ENCODE assay signal across 1 cellular context in the genomic region with DNA sequence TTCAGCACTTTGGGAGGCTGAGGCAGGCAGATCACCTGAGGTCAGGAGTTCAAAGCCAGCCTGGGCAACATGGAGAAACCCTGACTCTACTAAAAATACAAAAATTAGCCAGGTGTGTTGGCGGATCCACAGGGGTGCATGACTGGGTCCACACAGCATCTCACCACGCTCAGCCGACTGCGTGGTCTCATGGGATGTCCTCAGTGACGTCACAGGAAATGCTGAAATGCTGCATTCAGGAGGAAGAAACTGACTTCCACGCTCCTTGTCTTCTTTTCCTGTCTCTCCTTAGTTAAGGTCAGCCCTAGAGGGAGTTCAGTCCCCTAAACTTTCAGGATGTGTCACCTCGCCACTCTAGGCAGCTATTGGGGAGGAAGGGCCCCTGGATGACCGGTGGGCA.
A peak's percentile ranks its signal among the peaks of the same experiment; 100 is the strongest.
TF ChIP-seq lines count a peak whose summit lies in the region.

No MANE protein-coding gene starts in this region.

TF ChIP-seq in K562, 482 proteins besides CTCF, POLR2A, EP300 and RAD21 (continued from another document and continues in another):
- TF ChIP-seq, protein P1, sequence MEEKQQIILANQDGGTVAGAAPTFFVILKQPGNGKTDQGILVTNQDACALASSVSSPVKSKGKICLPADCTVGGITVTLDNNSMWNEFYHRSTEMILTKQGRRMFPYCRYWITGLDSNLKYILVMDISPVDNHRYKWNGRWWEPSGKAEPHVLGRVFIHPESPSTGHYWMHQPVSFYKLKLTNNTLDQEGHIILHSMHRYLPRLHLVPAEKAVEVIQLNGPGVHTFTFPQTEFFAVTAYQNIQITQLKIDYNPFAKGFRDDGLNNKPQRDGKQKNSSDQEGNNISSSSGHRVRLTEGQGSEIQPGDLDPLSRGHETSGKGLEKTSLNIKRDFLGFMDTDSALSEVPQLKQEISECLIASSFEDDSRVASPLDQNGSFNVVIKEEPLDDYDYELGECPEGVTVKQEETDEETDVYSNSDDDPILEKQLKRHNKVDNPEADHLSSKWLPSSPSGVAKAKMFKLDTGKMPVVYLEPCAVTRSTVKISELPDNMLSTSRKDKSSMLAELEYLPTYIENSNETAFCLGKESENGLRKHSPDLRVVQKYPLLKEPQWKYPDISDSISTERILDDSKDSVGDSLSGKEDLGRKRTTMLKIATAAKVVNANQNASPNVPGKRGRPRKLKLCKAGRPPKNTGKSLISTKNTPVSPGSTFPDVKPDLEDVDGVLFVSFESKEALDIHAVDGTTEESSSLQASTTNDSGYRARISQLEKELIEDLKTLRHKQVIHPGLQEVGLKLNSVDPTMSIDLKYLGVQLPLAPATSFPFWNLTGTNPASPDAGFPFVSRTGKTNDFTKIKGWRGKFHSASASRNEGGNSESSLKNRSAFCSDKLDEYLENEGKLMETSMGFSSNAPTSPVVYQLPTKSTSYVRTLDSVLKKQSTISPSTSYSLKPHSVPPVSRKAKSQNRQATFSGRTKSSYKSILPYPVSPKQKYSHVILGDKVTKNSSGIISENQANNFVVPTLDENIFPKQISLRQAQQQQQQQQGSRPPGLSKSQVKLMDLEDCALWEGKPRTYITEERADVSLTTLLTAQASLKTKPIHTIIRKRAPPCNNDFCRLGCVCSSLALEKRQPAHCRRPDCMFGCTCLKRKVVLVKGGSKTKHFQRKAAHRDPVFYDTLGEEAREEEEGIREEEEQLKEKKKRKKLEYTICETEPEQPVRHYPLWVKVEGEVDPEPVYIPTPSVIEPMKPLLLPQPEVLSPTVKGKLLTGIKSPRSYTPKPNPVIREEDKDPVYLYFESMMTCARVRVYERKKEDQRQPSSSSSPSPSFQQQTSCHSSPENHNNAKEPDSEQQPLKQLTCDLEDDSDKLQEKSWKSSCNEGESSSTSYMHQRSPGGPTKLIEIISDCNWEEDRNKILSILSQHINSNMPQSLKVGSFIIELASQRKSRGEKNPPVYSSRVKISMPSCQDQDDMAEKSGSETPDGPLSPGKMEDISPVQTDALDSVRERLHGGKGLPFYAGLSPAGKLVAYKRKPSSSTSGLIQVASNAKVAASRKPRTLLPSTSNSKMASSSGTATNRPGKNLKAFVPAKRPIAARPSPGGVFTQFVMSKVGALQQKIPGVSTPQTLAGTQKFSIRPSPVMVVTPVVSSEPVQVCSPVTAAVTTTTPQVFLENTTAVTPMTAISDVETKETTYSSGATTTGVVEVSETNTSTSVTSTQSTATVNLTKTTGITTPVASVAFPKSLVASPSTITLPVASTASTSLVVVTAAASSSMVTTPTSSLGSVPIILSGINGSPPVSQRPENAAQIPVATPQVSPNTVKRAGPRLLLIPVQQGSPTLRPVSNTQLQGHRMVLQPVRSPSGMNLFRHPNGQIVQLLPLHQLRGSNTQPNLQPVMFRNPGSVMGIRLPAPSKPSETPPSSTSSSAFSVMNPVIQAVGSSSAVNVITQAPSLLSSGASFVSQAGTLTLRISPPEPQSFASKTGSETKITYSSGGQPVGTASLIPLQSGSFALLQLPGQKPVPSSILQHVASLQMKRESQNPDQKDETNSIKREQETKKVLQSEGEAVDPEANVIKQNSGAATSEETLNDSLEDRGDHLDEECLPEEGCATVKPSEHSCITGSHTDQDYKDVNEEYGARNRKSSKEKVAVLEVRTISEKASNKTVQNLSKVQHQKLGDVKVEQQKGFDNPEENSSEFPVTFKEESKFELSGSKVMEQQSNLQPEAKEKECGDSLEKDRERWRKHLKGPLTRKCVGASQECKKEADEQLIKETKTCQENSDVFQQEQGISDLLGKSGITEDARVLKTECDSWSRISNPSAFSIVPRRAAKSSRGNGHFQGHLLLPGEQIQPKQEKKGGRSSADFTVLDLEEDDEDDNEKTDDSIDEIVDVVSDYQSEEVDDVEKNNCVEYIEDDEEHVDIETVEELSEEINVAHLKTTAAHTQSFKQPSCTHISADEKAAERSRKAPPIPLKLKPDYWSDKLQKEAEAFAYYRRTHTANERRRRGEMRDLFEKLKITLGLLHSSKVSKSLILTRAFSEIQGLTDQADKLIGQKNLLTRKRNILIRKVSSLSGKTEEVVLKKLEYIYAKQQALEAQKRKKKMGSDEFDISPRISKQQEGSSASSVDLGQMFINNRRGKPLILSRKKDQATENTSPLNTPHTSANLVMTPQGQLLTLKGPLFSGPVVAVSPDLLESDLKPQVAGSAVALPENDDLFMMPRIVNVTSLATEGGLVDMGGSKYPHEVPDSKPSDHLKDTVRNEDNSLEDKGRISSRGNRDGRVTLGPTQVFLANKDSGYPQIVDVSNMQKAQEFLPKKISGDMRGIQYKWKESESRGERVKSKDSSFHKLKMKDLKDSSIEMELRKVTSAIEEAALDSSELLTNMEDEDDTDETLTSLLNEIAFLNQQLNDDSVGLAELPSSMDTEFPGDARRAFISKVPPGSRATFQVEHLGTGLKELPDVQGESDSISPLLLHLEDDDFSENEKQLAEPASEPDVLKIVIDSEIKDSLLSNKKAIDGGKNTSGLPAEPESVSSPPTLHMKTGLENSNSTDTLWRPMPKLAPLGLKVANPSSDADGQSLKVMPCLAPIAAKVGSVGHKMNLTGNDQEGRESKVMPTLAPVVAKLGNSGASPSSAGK (IDR thresholded peaks at IDR 0.05), result 0 out of 2 replicates have a peak, but pooled peaks have one; percentile 20
- TF ChIP-seq CHD7 (IDR thresholded peaks at IDR 0.05; ENCODE audit: low read depth, low read length) (no peak), ZNF280B (CRISPR knock-in tag; IDR thresholded peaks at IDR 0.05) (no peak), LCOR (CRISPR knock-in tag; IDR thresholded peaks at IDR 0.05) (no peak)
- TF ChIP-seq, protein P2, sequence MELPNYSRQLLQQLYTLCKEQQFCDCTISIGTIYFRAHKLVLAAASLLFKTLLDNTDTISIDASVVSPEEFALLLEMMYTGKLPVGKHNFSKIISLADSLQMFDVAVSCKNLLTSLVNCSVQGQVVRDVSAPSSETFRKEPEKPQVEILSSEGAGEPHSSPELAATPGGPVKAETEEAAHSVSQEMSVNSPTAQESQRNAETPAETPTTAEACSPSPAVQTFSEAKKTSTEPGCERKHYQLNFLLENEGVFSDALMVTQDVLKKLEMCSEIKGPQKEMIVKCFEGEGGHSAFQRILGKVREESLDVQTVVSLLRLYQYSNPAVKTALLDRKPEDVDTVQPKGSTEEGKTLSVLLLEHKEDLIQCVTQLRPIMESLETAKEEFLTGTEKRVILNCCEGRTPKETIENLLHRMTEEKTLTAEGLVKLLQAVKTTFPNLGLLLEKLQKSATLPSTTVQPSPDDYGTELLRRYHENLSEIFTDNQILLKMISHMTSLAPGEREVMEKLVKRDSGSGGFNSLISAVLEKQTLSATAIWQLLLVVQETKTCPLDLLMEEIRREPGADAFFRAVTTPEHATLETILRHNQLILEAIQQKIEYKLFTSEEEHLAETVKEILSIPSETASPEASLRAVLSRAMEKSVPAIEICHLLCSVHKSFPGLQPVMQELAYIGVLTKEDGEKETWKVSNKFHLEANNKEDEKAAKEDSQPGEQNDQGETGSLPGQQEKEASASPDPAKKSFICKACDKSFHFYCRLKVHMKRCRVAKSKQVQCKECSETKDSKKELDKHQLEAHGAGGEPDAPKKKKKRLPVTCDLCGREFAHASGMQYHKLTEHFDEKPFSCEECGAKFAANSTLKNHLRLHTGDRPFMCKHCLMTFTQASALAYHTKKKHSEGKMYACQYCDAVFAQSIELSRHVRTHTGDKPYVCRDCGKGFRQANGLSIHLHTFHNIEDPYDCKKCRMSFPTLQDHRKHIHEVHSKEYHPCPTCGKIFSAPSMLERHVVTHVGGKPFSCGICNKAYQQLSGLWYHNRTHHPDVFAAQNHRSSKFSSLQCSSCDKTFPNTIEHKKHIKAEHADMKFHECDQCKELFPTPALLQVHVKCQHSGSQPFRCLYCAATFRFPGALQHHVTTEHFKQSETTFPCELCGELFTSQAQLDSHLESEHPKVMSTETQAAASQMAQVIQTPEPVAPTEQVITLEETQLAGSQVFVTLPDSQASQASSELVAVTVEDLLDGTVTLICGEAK (IDR thresholded peaks at IDR 0.05), result no peak
- TF ChIP-seq, protein P2 (CRISPR knock-in tag; IDR thresholded peaks at IDR 0.05), result no peak
